In genomic region chr4:128358231-128358902, GRCh38 we compare ENCODE assay signal across 16 cellular contexts.
A peak's percentile ranks its signal among the peaks of the same experiment; 100 is the strongest.
DNase-seq lines count a peak whose midpoint lies in the region; ATAC-seq and TF ChIP-seq lines count a peak whose summit lies in the region.
"Had no signal": no experiment of that assay in that cellular context is flagged by ENCODE, and none has a peak within 500 bp of the region (broad histone marks: within the 10 kb centered on the region; RNA-seq: fewer than 3 reads in every experiment).

No MANE protein-coding gene starts in this region.

- no peaks in the 10 kb centered on the region for H3F3A ChIP-seq in PC-3 (ENCODE audit: low read length, unreplicated experiment)

- H3K27me3 Mint-ChIP-seq in CD4-positive, alpha-beta T cell, result no peaks in the 10 kb centered on the region

- intact Hi-C loops in lower lobe of right lung (cut with DNase I), result no loop called here
- intact Hi-C loops in PC-3 (cut with micrococcal nuclease), result no loop called here
- intact Hi-C loops in CD4-positive, alpha-beta T cell (cut with DNase I, micrococcal nuclease), result no loop called here

- H3K9me2 ChIP-seq in Karpas-422 (replicated peaks; ENCODE audit: insufficient read depth, low read length), result no peaks in the 10 kb centered on the region
- no peaks in the 10 kb centered on the region for H3K9me2 ChIP-seq in PC-3 (replicated peaks; ENCODE audit: low read length)

- POLR2A ChIA-PET in PC-3 (lab: Charles Lee; ENCODE audit: unreplicated experiment), result no interaction called here
- POLR2A ChIA-PET in CD4-positive, alpha-beta T cell (lab: Charles Lee), result no interaction called here

- no peak overlapping the region for H3K27ac ChIP-seq in Karpas-422 (ENCODE audit: low read length)
- no peak overlapping the region for H3K27ac ChIP-seq in lower lobe of right lung
- no peak overlapping the region for H3K27ac ChIP-seq in PC-3 (ENCODE audit: low read length)
- H3K27ac ChIP-seq in CD4-positive, alpha-beta T cell (ENCODE audit: low read depth, low read length), result no peak overlapping the region
- H3K27ac ChIP-seq: C4-2B, HL-60 had no signal

- no peaks in the 10 kb centered on the region; the same call in 1 of the 2 replicates for H3K36me3 ChIP-seq in Karpas-422 (ENCODE audit: insufficient read depth, low read length)
- no peaks in the 10 kb centered on the region for H3K36me3 ChIP-seq in lower lobe of right lung
- H3K36me3 ChIP-seq in PC-3 (ENCODE audit: low read depth, low read length), result no peaks in the 10 kb centered on the region

- H2AFZ ChIP-seq in Karpas-422 (ENCODE audit: low read length) (peak overlapping the region; percentile 1; the same call in 1 of the 2 replicates), PC-3 (ENCODE audit: low read length) (no peak overlapping the region)

- no peaks in the 10 kb centered on the region for H3K9me3 Mint-ChIP-seq in CD4-positive, alpha-beta T cell
- H3K9me3 Mint-ChIP-seq: activated T-helper 2 cell treated with anti-CD3 and anti-CD28 coated beads, Interferon-gamma antibody, Interleukin-2, Interleukin-4, amounts not matched to agents 10 μg/mL and 5 μg/mL and 100 μg/mL, durations not matched to agents 14 hours and 24 hours and 36 hours had no signal

- CTCF ChIA-PET in PC-3 (lab: Charles Lee), result no interaction called here
- CTCF ChIA-PET in CD4-positive, alpha-beta T cell (lab: Charles Lee), result no interaction called here

- H3K9ac ChIP-seq in Karpas-422 (ENCODE audit: low read length) (no peak overlapping the region), PC-3 (ENCODE audit: low read length) (no peak overlapping the region)

- no peak overlapping the region for H3K4me3 ChIP-seq in Karpas-422 (ENCODE audit: low read length)
- H3K4me3 ChIP-seq in lower lobe of right lung, result no peak overlapping the region
- H3K4me3 ChIP-seq in PC-3 (ENCODE audit: low read length), result no peak overlapping the region

- no peaks in the 10 kb centered on the region for H3K79me2 ChIP-seq in Karpas-422 (ENCODE audit: low read length)
- no peaks in the 10 kb centered on the region for H3K79me2 ChIP-seq in PC-3 (ENCODE audit: low read length)

- no TSS peak for BruUV-seq in PC-3 (replicated peaks; lab: Mats Ljungman, UMichigan)

- peak; percentile 88 for DNase-seq in AG08395 (ENCODE audit: low spot score)
- DNase-seq in Karpas-422, result no peak
- peak; percentile 54 for DNase-seq in dermis blood vessel endothelial cell
- DNase-seq in lower lobe of right lung, result no peak
- DNase-seq in activated CD4-positive, alpha-beta T cell treated with anti-CD3 and anti-CD28 coated beads for 4 hours, result no peak
- DNase-seq in PC-3, result no peak
- DNase-seq in CD4-positive, alpha-beta T cell, result no peak
- DNase-seq: effector CD4-positive, alpha-beta T cell; kidney; occipital lobe; OCI-M1 had no signal

- H3K4me2 ChIP-seq in Karpas-422 (ENCODE audit: low read depth, low read length, poor library complexity, severe bottlenecking), result no peak overlapping the region
- H3K4me2 ChIP-seq in PC-3 (ENCODE audit: low read length), result no peak overlapping the region

- no peak overlapping the region for H3K27ac Mint-ChIP-seq in CD4-positive, alpha-beta T cell
- H3K27ac Mint-ChIP-seq: activated T-helper 2 cell treated with anti-CD3 and anti-CD28 coated beads, Interferon-gamma antibody, Interleukin-2, Interleukin-4, amounts not matched to agents 10 μg/mL and 5 μg/mL and 100 μg/mL, durations not matched to agents 14 hours and 24 hours and 36 hours had no signal

- ATAC-seq in lower lobe of right lung (peak; percentile 59 to 64), GM18511 (IDR thresholded peaks at IDR 0.05; ENCODE audit: unreplicated experiment) (no peak), PC-3 (no peak)
- no peak for ATAC-seq in CD4-positive, alpha-beta T cell (ENCODE audit: poor library complexity)
- ATAC-seq: activated CD4-positive, CD25-positive, alpha-beta regulatory T cell treated with anti-CD3 and anti-CD28 coated beads, Interleukin-2, amount 50 U/mL, for 24 hours had no signal

- H3K4me1 ChIP-seq in Karpas-422 (ENCODE audit: low read length) (no peaks in the 10 kb centered on the region), lower lobe of right lung (peaks cover 21% of the 10 kb centered on the region), PC-3 (ENCODE audit: insufficient read depth, low read length) (peaks cover 13% of the 10 kb centered on the region)

- no peaks in the 10 kb centered on the region for H3K36me3 Mint-ChIP-seq in CD4-positive, alpha-beta T cell (ENCODE audit: low read depth)

- no peak overlapping the region for H3K4me3 Mint-ChIP-seq in CD4-positive, alpha-beta T cell

- no peaks in the 10 kb centered on the region; the same call in 1 of the 2 replicates for H3K27me3 ChIP-seq in Karpas-422 (ENCODE audit: low read length)
- H3K27me3 ChIP-seq in lower lobe of right lung (ENCODE audit: low read depth), result no peaks in the 10 kb centered on the region
- no peaks in the 10 kb centered on the region for H3K27me3 ChIP-seq in PC-3 (ENCODE audit: low read length)
- no peaks in the 10 kb centered on the region for H3K27me3 ChIP-seq in CD4-positive, alpha-beta T cell (ENCODE audit: control insufficient read depth, insufficient read depth, low read length)

- H3K9me3 ChIP-seq in Karpas-422 (ENCODE audit: low read length), result no peaks in the 10 kb centered on the region
- H3K9me3 ChIP-seq in lower lobe of right lung, result no peaks in the 10 kb centered on the region
- H3K9me3 ChIP-seq in PC-3 (ENCODE audit: low read length), result no peaks in the 10 kb centered on the region
- no peaks in the 10 kb centered on the region for H3K9me3 ChIP-seq in CD4-positive, alpha-beta T cell (ENCODE audit: control insufficient read depth, low read length)

- H3K4me1 Mint-ChIP-seq in CD4-positive, alpha-beta T cell (ENCODE audit: low read depth), result no peaks in the 10 kb centered on the region

- H4K20me1 ChIP-seq in Karpas-422 (ENCODE audit: insufficient read depth, low read depth, low read length) (no peaks in the 10 kb centered on the region), PC-3 (ENCODE audit: low read length) (no peaks in the 10 kb centered on the region)

- TF ChIP-seq CTCF in lower lobe of right lung (IDR thresholded peaks at IDR 0.05) (no peak), PC-3 (conservative IDR thresholded peaks at IDR 0.05; ENCODE audit: low read depth, low read length) (no peak)
- no peak for TF ChIP-seq CTCF in CD4-positive, alpha-beta T cell (IDR thresholded peaks at IDR 0.05)

Comparison
In these comparisons a context has a peak if more than half of its experiments do, and no peak if none do; other contexts are left out.
1. DNase-seq: peak in AG08395 (single experiment) and dermis blood vessel endothelial cell (single experiment); none in Karpas-422 (single experiment), lower lobe of right lung (single experiment), activated CD4-positive, alpha-beta T cell treated with anti-CD3 and anti-CD28 coated beads for 4 hours (0 of 2), PC-3 (single experiment) and CD4-positive, alpha-beta T cell (0 of 10).
2. ATAC-seq: peak in lower lobe of right lung (2 of 2); none in GM18511 (single experiment), PC-3 (single experiment) and CD4-positive, alpha-beta T cell (single experiment).